Comparison of ENCODE assay signal across 8 cellular contexts in the genomic region with DNA sequence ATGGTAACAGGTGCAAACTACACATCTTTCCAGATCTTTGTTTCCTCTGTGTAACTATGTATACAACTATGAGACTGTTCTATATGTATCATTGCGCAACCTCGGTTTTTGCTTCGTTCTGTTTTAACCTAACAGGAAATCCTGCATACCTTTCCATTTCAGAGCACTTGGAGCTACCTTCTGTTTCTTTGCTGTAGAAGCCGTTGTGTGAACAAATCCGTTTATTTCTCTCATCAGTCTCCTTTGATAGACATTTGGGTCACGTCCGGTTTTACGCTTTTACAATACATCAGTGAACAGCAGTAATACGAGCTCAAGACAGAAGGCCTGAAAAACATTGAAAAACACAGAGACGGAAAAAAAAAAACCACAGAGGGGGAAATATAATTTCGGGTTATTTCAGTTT. TPM values are rescaled to one million over a fixed set of nuclear protein-coding genes. Genes with fewer than 3 reads are reported as not detected.
DNase-seq lines count a peak whose midpoint lies in the region; ATAC-seq, FAIRE-seq and TF ChIP-seq lines count a peak whose summit lies in the region.

No MANE protein-coding gene starts in this region.

- peaks cover 57% of the 10 kb centered on the region for H3K4me1 Mint-ChIP-seq in activated naive CD8-positive, alpha-beta T cell (ENCODE audit: low read depth)

- H3K4me1 ChIP-seq in kidney (ENCODE audit: control insufficient read depth in 1 of 2, insufficient read depth in 1 of 2, low read depth in 1 of 2, low read length in 2 of 2): peaks cover 23 to 27% of the 10 kb centered on the region in 2 donors
- peaks cover 16% of the 10 kb centered on the region for H3K4me1 ChIP-seq in testis

- peak overlapping the region; percentile 69 for H3K27ac ChIP-seq in KOPT-K1 (ENCODE audit: low read depth, low read length, poor library complexity, severe bottlenecking)
- H3K27ac ChIP-seq in kidney (ENCODE audit: low read depth in 2 of 2, low read length in 2 of 2): peak overlapping the region; percentile 51 to 66
- peak overlapping the region; percentile 81 for H3K27ac ChIP-seq in testis

- no peaks in the 10 kb centered on the region for H3K9me3 Mint-ChIP-seq in activated naive CD8-positive, alpha-beta T cell (ENCODE audit: low read depth)

- no peaks in the 10 kb centered on the region for H3K27me3 Mint-ChIP-seq in activated naive CD8-positive, alpha-beta T cell

- TF ChIP-seq CTCF in kidney (IDR thresholded peaks at IDR 0.05; ENCODE audit: borderline replicate concordance, extremely low read depth, insufficient read depth) (no peak), testis (IDR thresholded peaks at IDR 0.05) (no peak)

- no peak for FAIRE-seq in kidney (lab: Jason Lieb, UNC)

- H3K4me3 Mint-ChIP-seq in activated naive CD8-positive, alpha-beta T cell: peak overlapping the region; percentile 98

- H3K4me3 ChIP-seq in kidney (ENCODE audit: low read length in 2 of 2) (peak overlapping the region; percentile 67 to 80), testis (peak overlapping the region; percentile 67 to 76)

- H3K27me3 ChIP-seq in testis: no peaks in the 10 kb centered on the region

- H3K27ac Mint-ChIP-seq in activated naive CD8-positive, alpha-beta T cell: peak overlapping the region; percentile 96

- 6 to 7% methylated on average over 11 of the region's 11 CpGs for WGBS in testis, 2 donors

- ATAC-seq in HG03378 (IDR thresholded peaks at IDR 0.05; ENCODE audit: unreplicated experiment): no peak

- peak; percentile 33 for DNase-seq in NCI-H2227 (lab: John Stamatoyannopoulos, UW; ENCODE audit: unreplicated experiment)
- no peak for DNase-seq in NCI-H2227 treated with DMSO at 0.1 percent for 48 hours (lab: John Stamatoyannopoulos, UW)
- DNase-seq in kidney: no peak
- DNase-seq in testis: no peak
- no peak for DNase-seq in D341Med (ENCODE audit: low spot score)

- H3K9me3 ChIP-seq in KOPT-K1 (ENCODE audit: insufficient read depth, low read length, poor library complexity, severe bottlenecking) (no peaks in the 10 kb centered on the region), kidney (ENCODE audit: control insufficient read depth in 1 of 2, low read length in 2 of 2) (no peaks in the 10 kb centered on the region), testis (no peaks in the 10 kb centered on the region)

- no peak for TF ChIP-seq POLR2A in testis (IDR thresholded peaks at IDR 0.05)

- H3K36me3 Mint-ChIP-seq in activated naive CD8-positive, alpha-beta T cell: no peaks in the 10 kb centered on the region

- intact Hi-C loops in kidney (cut with DNase I): no loop called here
- intact Hi-C loops in testis (cut with DNase I; ENCODE audit: low total_unique reads): no loop called here

- H3K36me3 ChIP-seq in KOPT-K1 (ENCODE audit: insufficient read depth, low read length) (no peaks in the 10 kb centered on the region), kidney (ENCODE audit: control insufficient read depth in 1 of 2, insufficient read depth in 2 of 2, low read length in 2 of 2) (no peaks in the 10 kb centered on the region), testis (ENCODE audit: low read depth, missing control alignments) (no peaks in the 10 kb centered on the region)

- peak overlapping the region; percentile 37 to 52 for H3K9ac ChIP-seq in kidney (ENCODE audit: low read length in 2 of 2)

RNA-seq across cellular contexts. Expression of a gene that starts 10.5 kb away (rescaled TPM):
- 172 TPM for total RNA-seq in kidney
- 906 TPM for polyA plus RNA-seq in kidney (ENCODE audit: insufficient read depth, low read depth, low replicate concordance)
- total RNA-seq in testis: 100 to 1,000 TPM; 259 to 345 TPM
- 702 TPM for polyA plus RNA-seq in testis (ENCODE audit: insufficient read depth, low read depth, low replicate concordance)

RNA-seq across cellular contexts. Expression of a gene that starts 12.9 kb away (rescaled TPM):
- total RNA-seq in kidney (19.4 TPM), testis (10 to 100 TPM; 36.7 to 43.7 TPM)
- polyA plus RNA-seq in kidney (ENCODE audit: insufficient read depth, low read depth, low replicate concordance) (22.7 TPM), testis (ENCODE audit: insufficient read depth, low read depth, low replicate concordance) (16.9 TPM)

RNA-seq across cellular contexts. Expression of a gene that starts 13.6 kb away (rescaled TPM):
- 71.7 TPM for total RNA-seq in kidney
- 110 TPM for polyA plus RNA-seq in kidney (ENCODE audit: insufficient read depth, low read depth, low replicate concordance)
- total RNA-seq in testis: 10 to 100 TPM; 44.7 to 48.0 TPM
- polyA plus RNA-seq in testis (ENCODE audit: insufficient read depth, low read depth, low replicate concordance): 86.5 TPM
